In genomic region chr11:125358254-125358840, GRCh38 we compare ENCODE assay signal across 26 cellular contexts.
A peak's percentile ranks its signal among the peaks of the same experiment; 100 is the strongest.
DNase-seq lines count a peak whose midpoint lies in the region; ATAC-seq, FAIRE-seq and TF ChIP-seq lines count a peak whose summit lies in the region.
"Had no signal": no experiment of that assay in that cellular context is flagged by ENCODE, and none has a peak within 500 bp of the region (broad histone marks: within the 10 kb centered on the region; RNA-seq: fewer than 3 reads in every experiment).

No MANE protein-coding gene starts in this region.

- H3K79me2 ChIP-seq in smooth muscle cell (ENCODE audit: low read depth), result no peaks in the 10 kb centered on the region

- no peak for TF ChIP-seq RAD21 in liver (IDR thresholded peaks at IDR 0.05)

- TF ChIP-seq CTCF in liver (IDR thresholded peaks at IDR 0.05; ENCODE audit: low read depth, low read length, missing input control) (no peak), right lobe of liver (IDR thresholded peaks at IDR 0.05) (no peak), astrocyte of the spinal cord (IDR thresholded peaks at IDR 0.05; ENCODE audit: low read depth, low read length) (no peak), smooth muscle cell (IDR thresholded peaks at IDR 0.05; ENCODE audit: borderline replicate concordance, insufficient read depth, poor library complexity, severe bottlenecking) (no peak), psoas muscle (IDR thresholded peaks at IDR 0.05) (no peak)

- TF ChIP-seq POLR2A in right lobe of liver (IDR thresholded peaks at IDR 0.05), result no peak

- H3K4me1 ChIP-seq in liver (ENCODE audit: control insufficient read depth in 4 of 4, insufficient read depth in 4 of 4, low read length in 3 of 4) (no peaks in the 10 kb centered on the region), right lobe of liver (no peaks in the 10 kb centered on the region), smooth muscle cell (ENCODE audit: low read depth) (peaks cover 6% of the 10 kb centered on the region), psoas muscle (no peaks in the 10 kb centered on the region), small intestine (ENCODE audit: control insufficient read depth in 2 of 2, insufficient read depth in 1 of 2, low read depth in 1 of 2, low read length in 1 of 2) (no peaks in the 10 kb centered on the region)
- H3K4me1 ChIP-seq: BE2C, right atrium auricular region had no signal

- intact Hi-C loops in right lobe of liver (cut with DNase I), result loop anchor here in 1 of 2 donors (5.0 kb wide), 1 partner anchor 196 kb away; the partner anchor contains the start of gene PKNOX2
- intact Hi-C loops in psoas muscle (cut with DNase I), result no loop called here

- H3K4me2 ChIP-seq in smooth muscle cell, result peak overlapping the region; percentile 57

- H3K9ac ChIP-seq in liver (ENCODE audit: low read depth in 1 of 2, low read length in 2 of 2) (no peak overlapping the region), smooth muscle cell (ENCODE audit: low read depth) (no peak overlapping the region)

- H3K27ac ChIP-seq in liver (ENCODE audit: low read depth in 1 of 2, low read length in 2 of 2), result no peak overlapping the region
- H3K27ac ChIP-seq in right lobe of liver, result no peak overlapping the region
- H3K27ac ChIP-seq in smooth muscle cell (ENCODE audit: low read depth), result no peak overlapping the region
- no peak overlapping the region for H3K27ac ChIP-seq in psoas muscle
- peak overlapping the region in 1 of 2 donors; percentile 6 for H3K27ac ChIP-seq in small intestine (ENCODE audit: low read depth in 1 of 2, low read length in 1 of 2)
- H3K27ac ChIP-seq: 22Rv1, cardiac muscle cell, foreskin keratinocyte, HL-60, right atrium auricular region, WERI-Rb-1 had no signal

- H3K36me3 ChIP-seq in liver (ENCODE audit: control insufficient read depth in 4 of 4, insufficient read depth in 3 of 4, low read depth in 1 of 4, low read length in 3 of 4), result no peaks in the 10 kb centered on the region
- H3K36me3 ChIP-seq in right lobe of liver, result no peaks in the 10 kb centered on the region
- H3K36me3 ChIP-seq in smooth muscle cell (ENCODE audit: low read depth), result no peaks in the 10 kb centered on the region
- H3K36me3 ChIP-seq in psoas muscle (ENCODE audit: insufficient read depth in 1 of 2, low read depth in 1 of 2), result peaks cover 0 to 2% of the 10 kb centered on the region in 2 donors
- H3K36me3 ChIP-seq in small intestine (ENCODE audit: control insufficient read depth in 2 of 2, insufficient read depth in 2 of 2, low read length in 2 of 2), result no peaks in the 10 kb centered on the region
- H3K36me3 ChIP-seq: BE2C, cardiac muscle cell, right atrium auricular region, upper lobe of left lung, WERI-Rb-1 had no signal

- FAIRE-seq in small intestine (lab: Jason Lieb, UNC), result no peak
- FAIRE-seq: keratinocyte had no signal

- ATAC-seq in right lobe of liver, result no peak
- ATAC-seq in psoas muscle, result no peak
- ATAC-seq: foreskin keratinocyte had no signal

- in situ Hi-C loops in astrocyte of the spinal cord (cut with HindIII; ENCODE audit: low sequenced_read_pairs) (no loop called here), ACHN (cut with HindIII; ENCODE audit: low pct_ligation_motif_present, low pct_unique_long_range_greater_than_20kb, low sequenced_read_pairs) (no loop called here)

- no peak overlapping the region for H2AFZ ChIP-seq in smooth muscle cell (ENCODE audit: low read depth)

- H3K27me3 ChIP-seq in liver (ENCODE audit: control insufficient read depth in 4 of 4, insufficient read depth in 4 of 4, low read length in 3 of 4) (peaks cover 0 to 3% (median 0%) of the 10 kb centered on the region in 4 donors), right lobe of liver (no peaks in the 10 kb centered on the region), smooth muscle cell (ENCODE audit: low read depth) (no peaks in the 10 kb centered on the region), psoas muscle (ENCODE audit: insufficient read depth in 3 of 3, low read length in 2 of 3) (no peaks in the 10 kb centered on the region), small intestine (ENCODE audit: control insufficient read depth in 2 of 2, insufficient read depth in 2 of 2, low read length in 2 of 2) (no peaks in the 10 kb centered on the region)
- H3K27me3 ChIP-seq: BE2C, cardiac muscle cell, foreskin keratinocyte, right atrium auricular region, upper lobe of left lung had no signal

- no peaks in the 10 kb centered on the region for H4K20me1 ChIP-seq in smooth muscle cell (ENCODE audit: low read depth)

- no peaks in the 10 kb centered on the region for H3K9me3 ChIP-seq in liver (ENCODE audit: control insufficient read depth in 4 of 4, low read length in 3 of 4)
- no peaks in the 10 kb centered on the region for H3K9me3 ChIP-seq in right lobe of liver
- no peaks in the 10 kb centered on the region for H3K9me3 ChIP-seq in smooth muscle cell (replicated peaks; ENCODE audit: low read depth)
- no peaks in the 10 kb centered on the region for H3K9me3 ChIP-seq in psoas muscle
- no peaks in the 10 kb centered on the region for H3K9me3 ChIP-seq in small intestine (ENCODE audit: control insufficient read depth, low read depth)
- H3K9me3 ChIP-seq: BE2C, right atrium auricular region, upper lobe of left lung had no signal

- 87% methylated on average over 6 of the region's 6 CpGs for WGBS in liver
- WGBS in right lobe of liver (ENCODE audit: insufficient coverage, low coverage, low lambda C conversion rate, missing lambda C conversion rate), result 47% methylated on average over 3 of the region's 6 CpGs
- 88% methylated on average over 6 of the region's 6 CpGs for WGBS in smooth muscle cell (ENCODE audit: low lambda C conversion rate)
- WGBS in psoas muscle, 3 donors, result 66 to 75% (median 73%) methylated on average over 6 of the region's 6 CpGs
- 77 to 90% (median 83%) methylated on average over 6 of the region's 6 CpGs for WGBS in small intestine, 3 donors

- H3F3A ChIP-seq in smooth muscle cell (ENCODE audit: low read depth), result peaks cover 5% of the 10 kb centered on the region

- DNase-seq in right lobe of liver (no peak), astrocyte of the spinal cord (ENCODE audit: low read depth, low spot score) (peak; percentile 29), foreskin melanocyte (peak; percentile 37), smooth muscle cell (lab: John Stamatoyannopoulos, UW; ENCODE audit: unreplicated experiment) (no peak), psoas muscle (no peak), ACHN (no peak), small intestine (no peak)
- DNase-seq: activated CD8-positive, alpha-beta memory T cell treated with anti-CD3 and anti-CD28 coated beads, Interleukin-2, amount 50 U/mL, for 4 hours; BE2C; DMS79 treated with DMSO at 0.1 percent for 48 hours; foreskin keratinocyte; GOT3; mammary epithelial cell; MM.1S; NCI-H1436 treated with DMSO at 0.1 percent for 48 hours; NCI-H524; NK-92 treated with Interleukin-12 subunit alpha and Interleukin-12 subunit beta, amount 100 ng/mL, for 24 hours; stimulated activated CD8-positive, alpha-beta memory T cell treated with anti-CD3 and anti-CD28 coated beads, Interleukin-4, amount 100 ng/mL, for 48 hours; upper lobe of left lung; WERI-Rb-1 had no signal

- H3K4me3 ChIP-seq in liver (ENCODE audit: low read depth in 1 of 3, low read length in 3 of 3) (no peak overlapping the region), right lobe of liver (no peak overlapping the region), astrocyte of the spinal cord (ENCODE audit: low read depth, low read length) (no peak overlapping the region), smooth muscle cell (no peak overlapping the region), psoas muscle (no peak overlapping the region), small intestine (ENCODE audit: low read depth in 1 of 2, low read length in 2 of 2) (no peak overlapping the region)
- H3K4me3 ChIP-seq: cardiac muscle cell, right atrium auricular region, upper lobe of left lung had no signal

TF ChIP-seq in liver, 16 proteins besides CTCF, POLR2A, EP300 and RAD21:
- TF ChIP-seq TAF1 (conservative IDR thresholded peaks at IDR 0.05) (no peak), REST (IDR thresholded peaks at IDR 0.05) (peak; percentile 52)

Comparison
In these comparisons a context has a peak if more than half of its experiments do, and no peak if none do; other contexts are left out.
1. DNase-seq: peak in astrocyte of the spinal cord (single experiment) and foreskin melanocyte (single experiment); none in right lobe of liver (0 of 3), smooth muscle cell (single experiment), psoas muscle (0 of 2), ACHN (single experiment) and small intestine (single experiment).